ENCODE assay signal across 16 cellular contexts in the genomic region with DNA sequence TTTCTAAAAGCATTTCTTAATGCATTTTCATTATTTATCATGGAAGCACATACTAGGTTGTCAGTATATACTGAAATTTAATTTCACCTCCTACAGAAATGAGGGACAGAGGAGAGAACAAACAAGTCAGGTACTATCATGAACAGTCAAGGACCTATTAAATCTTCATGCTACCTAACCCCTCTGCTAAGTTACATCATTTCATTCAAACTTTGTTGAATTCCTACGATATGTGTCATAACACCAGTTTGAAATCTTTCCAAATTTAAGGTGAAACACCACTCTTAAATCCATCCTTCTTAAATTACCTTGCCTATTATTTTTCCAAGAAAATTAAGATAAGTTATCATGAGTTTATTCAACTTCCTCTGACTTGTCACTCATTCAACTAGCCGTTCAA.
DNase-seq lines count a peak whose midpoint lies in the region; ATAC-seq, FAIRE-seq and TF ChIP-seq lines count a peak whose summit lies in the region.
"Had no signal": no experiment of that assay in that cellular context is flagged by ENCODE, and none has a peak within 500 bp of the region (broad histone marks: within the 10 kb centered on the region; RNA-seq: fewer than 3 reads in every experiment).

No MANE protein-coding gene starts in this region.

- H3K4me3 Mint-ChIP-seq in mesothelial cell of epicardium: no peak overlapping the region

- 24% methylated on average over 2 of the region's 2 CpGs for WGBS in K562 (ENCODE audit: insufficient coverage, low coverage, missing lambda C conversion rate)

- no peak for TF ChIP-seq RAD21 in K562 (CRISPR knock-in tag; conservative IDR thresholded peaks at IDR 0.05 in 1 of 2, IDR thresholded peaks at IDR 0.05 in 1 of 2)

- H3K4me1 Mint-ChIP-seq in mesothelial cell of epicardium: peaks cover 23% of the 10 kb centered on the region

- H3K79me2 ChIP-seq in PC-3 (ENCODE audit: low read length) (no peaks in the 10 kb centered on the region), K562 (ENCODE audit: control insufficient read depth, insufficient read depth, low read length) (no peaks in the 10 kb centered on the region)

- in situ Hi-C loops in K562 (cut with MboI): no loop called here

- H3F3A ChIP-seq in PC-3 (ENCODE audit: low read length, unreplicated experiment): no peaks in the 10 kb centered on the region

- H3K9me1 ChIP-seq in K562 (ENCODE audit: control insufficient read depth, insufficient read depth, low read length): no peaks in the 10 kb centered on the region

- CTCF ChIA-PET in PC-3 (lab: Charles Lee): no interaction called here
- CTCF ChIA-PET in K562 (lab: Yijun Ruan, JAX; ENCODE audit: low intra/inter-chr PET ratio): no interaction called here

- H3K9ac ChIP-seq in PC-3 (ENCODE audit: low read length) (no peak overlapping the region), K562 (ENCODE audit: insufficient read depth in 1 of 2, low read depth in 2 of 2, low read length in 2 of 2) (no peak overlapping the region)

- POLR2A ChIA-PET in PC-3 (lab: Charles Lee; ENCODE audit: unreplicated experiment): no interaction called here
- POLR2A ChIA-PET in K562 (lab: Yijun Ruan, JAX): interaction anchor here (0.6 kb wide), 1 partner anchor 402 kb away, joined by 3 read pairs; no protein-coding TSS in a partner anchor

- H3K4me1 ChIP-seq in PC-3 (ENCODE audit: insufficient read depth, low read length) (peaks cover 12% of the 10 kb centered on the region), K562 (replicated peaks in 1 of 2; ENCODE audit: control insufficient read depth in 2 of 2, insufficient read depth in 2 of 2, low read length in 2 of 2) (no peaks in the 10 kb centered on the region)

- H3K36me3 ChIP-seq in PC-3 (ENCODE audit: low read depth, low read length) (no peaks in the 10 kb centered on the region), K562 (ENCODE audit: control insufficient read depth, insufficient read depth, low read length) (no peaks in the 10 kb centered on the region)
- H3K36me3 ChIP-seq: HAP-1 had no signal

- H2AFZ ChIP-seq in PC-3 (ENCODE audit: low read length) (no peak overlapping the region), K562 (ENCODE audit: low read depth, low read length) (no peak overlapping the region)

- no peaks in the 10 kb centered on the region for H3K9me2 ChIP-seq in PC-3 (replicated peaks; ENCODE audit: low read length)

- H3K27me3 ChIP-seq in PC-3 (ENCODE audit: low read length): no peaks in the 10 kb centered on the region
- no peaks in the 10 kb centered on the region for H3K27me3 ChIP-seq in K562 (ENCODE audit: control insufficient read depth in 2 of 2, insufficient read depth in 2 of 2, low read length in 2 of 2)

- intact Hi-C loops in PC-3 (cut with micrococcal nuclease): loop anchor here (5.0 kb wide), 1 partner anchor 86 kb away; no protein-coding TSS in a partner anchor
- intact Hi-C loops in K562 (cut with micrococcal nuclease): no loop called here

- TF ChIP-seq POLR2A in K562 (conservative IDR thresholded peaks at IDR 0.05): no peak

- H3K36me3 Mint-ChIP-seq in mesothelial cell of epicardium: peaks cover 19% of the 10 kb centered on the region

- TF ChIP-seq CTCF in PC-3 (conservative IDR thresholded peaks at IDR 0.05; ENCODE audit: low read depth, low read length): no peak
- TF ChIP-seq CTCF in K562 (IDR thresholded peaks at IDR 0.05 in 2 of 3, conservative IDR thresholded peaks at IDR 0.05 in 1 of 3; ENCODE audit: insufficient read depth in 2 of 3, low read depth in 1 of 3, low read length in 3 of 3): no peak
- no peak for TF ChIP-seq CTCF in mesothelial cell of epicardium (IDR thresholded peaks at IDR 0.05; ENCODE audit: unreplicated experiment)

- no peak overlapping the region for H3K27ac ChIP-seq in PC-3 (ENCODE audit: low read length)
- H3K27ac ChIP-seq in K562 (ENCODE audit: extremely low read depth, low read depth, low read length): no peak overlapping the region

- no peaks in the 10 kb centered on the region for H3K27me3 Mint-ChIP-seq in mesothelial cell of epicardium (ENCODE audit: low read depth)

- DNase-seq in ELR (ENCODE audit: low read depth): peak; percentile 58
- peak; percentile 82 for DNase-seq in PC-3
- DNase-seq in K562 (ENCODE audit: extremely low read depth in 1 of 4, low spot score in 3 of 4): no peak
- DNase-seq in mesothelial cell of epicardium (ENCODE audit: low spot score in 2 of 2, unreplicated experiment in 2 of 2): no peak
- no peak for DNase-seq in cerebellar nuclear complex (lab: John Stamatoyannopoulos, UW)
- DNase-seq in NCI-H146 treated with DMSO at 0.1 percent for 48 hours (lab: John Stamatoyannopoulos, UW; ENCODE audit: unreplicated experiment): no peak
- DNase-seq: activated CD4-positive, alpha-beta T cell treated with anti-CD3 and anti-CD28 coated beads for 1 hour; activated gamma-delta T cell; hypothalamus; left cardiac atrium; NCI-H1092 treated with DMSO at 0.1 percent for 48 hours; retina; stimulated activated CD4-positive, alpha-beta T cell treated with anti-CD3 and anti-CD28 coated beads, Interleukin-2, amount 100 ng/mL, for 24 hours had no signal

- no peaks in the 10 kb centered on the region for H3K9me3 ChIP-seq in PC-3 (ENCODE audit: low read length)
- no peaks in the 10 kb centered on the region for H3K9me3 ChIP-seq in K562 (replicated peaks; ENCODE audit: control insufficient read depth, insufficient read depth, low read depth, low read length)

- peak overlapping the region; percentile 25 for H3K4me2 ChIP-seq in PC-3 (ENCODE audit: low read length)
- no peak overlapping the region for H3K4me2 ChIP-seq in K562 (ENCODE audit: insufficient read depth, low read length)

- H4K20me1 ChIP-seq in PC-3 (ENCODE audit: low read length) (no peaks in the 10 kb centered on the region), K562 (replicated peaks; ENCODE audit: control insufficient read depth, insufficient read depth, low read length) (no peaks in the 10 kb centered on the region)

- BruUV-seq in PC-3 (replicated peaks; lab: Mats Ljungman, UMichigan) (no TSS peak), K562 (replicated peaks; lab: Mats Ljungman, UMichigan) (no TSS peak)

- FAIRE-seq in K562 (lab: Jason Lieb, UNC): peak; percentile 52
- FAIRE-seq: HepG2 had no signal

- peak overlapping the region; percentile 22 for H3K27ac Mint-ChIP-seq in mesothelial cell of epicardium

- no peak for TF ChIP-seq EP300 in K562 (IDR thresholded peaks at IDR 0.05; ENCODE audit: low read length)

- H3K9me3 Mint-ChIP-seq in mesothelial cell of epicardium: peaks cover 30% of the 10 kb centered on the region

- H3K4me3 ChIP-seq in PC-3 (ENCODE audit: low read length): no peak overlapping the region
- no peak overlapping the region for H3K4me3 ChIP-seq in K562
- H3K4me3 ChIP-seq: HAP-1 had no signal

- peak; percentile 80 for ATAC-seq in PC-3
- ATAC-seq in K562: no peak
- no peak for ATAC-seq in HG03045 (IDR thresholded peaks at IDR 0.05; ENCODE audit: unreplicated experiment)
- ATAC-seq: HepG2 had no signal

TF ChIP-seq in K562, 482 proteins besides CTCF, POLR2A, EP300 and RAD21:
- peak; percentile 5 for TF ChIP-seq MEIS2 (IDR thresholded peaks at IDR 0.05; ENCODE audit: partially characterized antibody)
- TF ChIP-seq, protein P1, sequence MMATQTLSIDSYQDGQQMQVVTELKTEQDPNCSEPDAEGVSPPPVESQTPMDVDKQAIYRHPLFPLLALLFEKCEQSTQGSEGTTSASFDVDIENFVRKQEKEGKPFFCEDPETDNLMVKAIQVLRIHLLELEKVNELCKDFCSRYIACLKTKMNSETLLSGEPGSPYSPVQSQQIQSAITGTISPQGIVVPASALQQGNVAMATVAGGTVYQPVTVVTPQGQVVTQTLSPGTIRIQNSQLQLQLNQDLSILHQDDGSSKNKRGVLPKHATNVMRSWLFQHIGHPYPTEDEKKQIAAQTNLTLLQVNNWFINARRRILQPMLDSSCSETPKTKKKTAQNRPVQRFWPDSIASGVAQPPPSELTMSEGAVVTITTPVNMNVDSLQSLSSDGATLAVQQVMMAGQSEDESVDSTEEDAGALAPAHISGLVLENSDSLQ (IDR thresholded peaks at IDR 0.05): peak; percentile 37; the same call in 1 of the 2 replicates
- TF ChIP-seq U2AF2 (optimal IDR thresholded peaks at IDR 0.05; ENCODE audit: low read depth, low read length): no peak

Comparison
In these comparisons a context has a peak if more than half of its experiments do, and no peak if none do; other contexts are left out.
1. DNase-seq: peak in ELR (single experiment) and PC-3 (single experiment); none in K562 (0 of 4), mesothelial cell of epicardium (0 of 2), cerebellar nuclear complex (0 of 2) and NCI-H146 treated with DMSO at 0.1 percent for 48 hours (single experiment).